7 cellular contexts compared by ENCODE assay signal in genomic region chr11:68842427-68843051, GRCh38. TPM values are rescaled to one million over a fixed set of nuclear protein-coding genes. Genes with fewer than 3 reads are reported as not detected.
DNase-seq lines count a peak whose midpoint lies in the region; ATAC-seq and TF ChIP-seq lines count a peak whose summit lies in the region.

No MANE protein-coding gene starts in this region.

- DNase-seq in HEK293T (ENCODE audit: extremely low spot score), result no peak
- DNase-seq in activated CD4-positive, alpha-beta memory T cell treated with anti-CD3 and anti-CD28 coated beads, Interleukin-2, amount 10 ng/mL, durations not matched to agents 7 days and 5 days, result no peak
- no peak for DNase-seq in NCI-H146 (lab: John Stamatoyannopoulos, UW)
- DNase-seq in BE2C, result no peak

- H3K4me1 ChIP-seq in gastroesophageal sphincter, result peaks cover 7 to 76% (median 23%) of the 10 kb centered on the region in 3 donors
- H3K4me1 ChIP-seq in BE2C, result peaks cover 12% of the 10 kb centered on the region

- no peaks in the 10 kb centered on the region for H3K9me3 Mint-ChIP-seq in activated CD4-positive, alpha-beta memory T cell treated with anti-CD3 and anti-CD28 coated beads, Interleukin-2, amount 10 ng/mL, durations not matched to agents 7 days and 5 days
- no peaks in the 10 kb centered on the region for H3K9me3 Mint-ChIP-seq in stimulated activated memory B cell treated with anti-CD40 and anti-IgM and Interleukin-4, amounts not matched to agents 10 μg/mL and 1 μg/mL and 100 μg/mL, for 72 hours

- no peak for TF ChIP-seq EP300 in gastroesophageal sphincter (IDR thresholded peaks at IDR 0.05)

- H3K4me1 Mint-ChIP-seq in activated CD4-positive, alpha-beta memory T cell treated with anti-CD3 and anti-CD28 coated beads, Interleukin-2, amount 10 ng/mL, durations not matched to agents 7 days and 5 days, result peaks cover 47% of the 10 kb centered on the region
- peaks cover 32% of the 10 kb centered on the region for H3K4me1 Mint-ChIP-seq in stimulated activated memory B cell treated with anti-CD40 and anti-IgM and Interleukin-4, amounts not matched to agents 10 μg/mL and 1 μg/mL and 100 μg/mL, for 72 hours

- no peaks in the 10 kb centered on the region for H3K9me3 ChIP-seq in gastroesophageal sphincter
- no peaks in the 10 kb centered on the region for H3K9me3 ChIP-seq in BE2C

- WGBS in gastroesophageal sphincter (ENCODE audit: low coverage in 1 of 2), 2 donors, result 30 to 40% methylated on average over 10 to 18 of the region's 25 CpGs

- H3K27me3 Mint-ChIP-seq in activated CD4-positive, alpha-beta memory T cell treated with anti-CD3 and anti-CD28 coated beads, Interleukin-2, amount 10 ng/mL, durations not matched to agents 7 days and 5 days, result peaks cover 4% of the 10 kb centered on the region
- no peaks in the 10 kb centered on the region for H3K27me3 Mint-ChIP-seq in stimulated activated memory B cell treated with anti-CD40 and anti-IgM and Interleukin-4, amounts not matched to agents 10 μg/mL and 1 μg/mL and 100 μg/mL, for 72 hours

- no peaks in the 10 kb centered on the region for H3K36me3 ChIP-seq in gastroesophageal sphincter
- no peaks in the 10 kb centered on the region for H3K36me3 ChIP-seq in BE2C

- peaks cover 3% of the 10 kb centered on the region for H3K36me3 Mint-ChIP-seq in activated CD4-positive, alpha-beta memory T cell treated with anti-CD3 and anti-CD28 coated beads, Interleukin-2, amount 10 ng/mL, durations not matched to agents 7 days and 5 days (ENCODE audit: low read depth)
- no peaks in the 10 kb centered on the region for H3K36me3 Mint-ChIP-seq in stimulated activated memory B cell treated with anti-CD40 and anti-IgM and Interleukin-4, amounts not matched to agents 10 μg/mL and 1 μg/mL and 100 μg/mL, for 72 hours

- CTCF ChIA-PET in HEK293T (lab: Yijun Ruan, JAX), result no interaction called here
- CTCF ChIA-PET in activated CD4-positive, alpha-beta memory T cell treated with anti-CD3 and anti-CD28 coated beads, Interleukin-2, amount 10 ng/mL, durations not matched to agents 7 days and 5 days (lab: Charles Lee), result interaction anchor here (1.1 to 2.4 kb wide), 3 partner anchors 10 to 43 kb away, joined by 3 to 13 read pairs (median 4); no protein-coding TSS in a partner anchor

- H3K4me3 ChIP-seq in gastroesophageal sphincter (peak overlapping the region; percentile 22 to 96), BE2C (ENCODE audit: low read depth, low read length) (no peak overlapping the region; the same call in 1 of the 2 replicates)

- no peaks in the 10 kb centered on the region for H3K27me3 ChIP-seq in gastroesophageal sphincter
- H3K27me3 ChIP-seq in BE2C, result no peaks in the 10 kb centered on the region

- peak overlapping the region in 3 of 4 donors; percentile 95 to 99 (median 98) for H3K27ac ChIP-seq in gastroesophageal sphincter

- ATAC-seq in gastroesophageal sphincter, result no peak
- no peak for ATAC-seq in stimulated activated memory B cell treated with anti-CD40 and anti-IgM and Interleukin-4, amounts not matched to agents 10 μg/mL and 1 μg/mL and 100 μg/mL, for 72 hours
- no peak for ATAC-seq in HG03280 (IDR thresholded peaks at IDR 0.05; ENCODE audit: unreplicated experiment)

- peak overlapping the region; percentile 74 for H3K27ac Mint-ChIP-seq in activated CD4-positive, alpha-beta memory T cell treated with anti-CD3 and anti-CD28 coated beads, Interleukin-2, amount 10 ng/mL, durations not matched to agents 7 days and 5 days
- peak overlapping the region; percentile 83 for H3K27ac Mint-ChIP-seq in stimulated activated memory B cell treated with anti-CD40 and anti-IgM and Interleukin-4, amounts not matched to agents 10 μg/mL and 1 μg/mL and 100 μg/mL, for 72 hours

- POLR2A ChIA-PET in HEK293T (lab: Yijun Ruan, JAX), result no interaction called here
- POLR2A ChIA-PET in activated CD4-positive, alpha-beta memory T cell treated with anti-CD3 and anti-CD28 coated beads, Interleukin-2, amount 10 ng/mL, durations not matched to agents 7 days and 5 days (lab: Charles Lee), result interaction anchor here (0.7 to 1.5 kb wide), 5 partner anchors 9 to 314 kb away, joined by 3 to 5 read pairs (median 3); partner anchors contain the start of genes IGHMBP2 and MRPL21

- no peak for TF ChIP-seq POLR2A in gastroesophageal sphincter (IDR thresholded peaks at IDR 0.05)

- H3K4me3 Mint-ChIP-seq in activated CD4-positive, alpha-beta memory T cell treated with anti-CD3 and anti-CD28 coated beads, Interleukin-2, amount 10 ng/mL, durations not matched to agents 7 days and 5 days, result peak overlapping the region; percentile 82
- H3K4me3 Mint-ChIP-seq in stimulated activated memory B cell treated with anti-CD40 and anti-IgM and Interleukin-4, amounts not matched to agents 10 μg/mL and 1 μg/mL and 100 μg/mL, for 72 hours, result peak overlapping the region; percentile 83

- TF ChIP-seq CTCF in gastroesophageal sphincter (IDR thresholded peaks at IDR 0.05) (no peak), BE2C (IDR thresholded peaks at IDR 0.05; ENCODE audit: low read depth, low read length) (no peak)

TF ChIP-seq in HEK293T, 16 proteins besides CTCF, POLR2A, EP300 and RAD21:
- TF ChIP-seq FOXK2 (IDR thresholded peaks at IDR 0.05) (no peak), L3MBTL2 (conservative IDR thresholded peaks at IDR 0.05) (0 out of 2 replicates have a peak, but pooled peaks have one; percentile 6)

RNA-seq across cellular contexts. Expression of gene CPT1A, which starts 0.8 kb away (rescaled TPM):
- total RNA-seq in activated CD4-positive, alpha-beta memory T cell treated with anti-CD3 and anti-CD28 coated beads, Interleukin-2, amount 10 ng/mL, durations not matched to agents 7 days and 5 days, result 10 to 100 TPM; 50.2 to 51.1 TPM
- 100 to 1,000 TPM in 1 of 4 donors, 10 to 100 TPM in 3; 33.4 to 103 (median 74.7) TPM for total RNA-seq in gastroesophageal sphincter
- 34.3 TPM for polyA plus RNA-seq in BE2C (2012; ENCODE audit: insufficient read depth, insufficient read length, low read depth)
